Comparison of ENCODE assay signal across 23 cellular contexts in the genomic region with DNA sequence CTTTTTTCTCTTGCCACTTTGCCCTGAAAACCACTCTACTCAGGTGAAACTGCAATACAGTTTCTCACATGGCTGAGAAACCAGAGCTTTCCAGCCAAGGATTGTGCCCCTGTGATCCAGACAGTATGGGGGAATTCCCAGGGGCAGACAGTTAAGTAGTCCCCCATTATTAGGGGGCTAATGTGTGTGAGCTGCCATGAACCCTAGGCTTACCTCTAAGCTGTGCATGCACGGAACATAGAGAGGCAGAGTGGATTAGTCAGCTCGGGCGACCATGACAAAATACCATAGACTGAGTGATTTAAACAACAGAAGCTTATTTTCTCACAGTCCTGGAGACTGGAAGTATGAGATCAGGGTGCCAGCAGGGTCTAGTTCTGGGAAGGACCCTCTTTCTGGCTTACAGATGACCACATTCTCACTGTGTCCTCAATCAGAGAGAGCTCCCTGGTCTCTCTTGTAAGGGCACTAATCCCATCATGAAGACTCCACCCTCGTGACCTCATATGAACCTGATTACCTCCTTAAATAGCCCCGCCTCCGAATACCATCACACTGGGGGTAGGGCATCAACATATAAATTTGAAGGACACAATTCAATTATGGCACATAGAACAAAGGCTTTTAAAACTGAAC.
"Had no signal": no experiment of that assay in that cellular context is flagged by ENCODE, and none has a peak within 500 bp of the region (broad histone marks: within the 10 kb centered on the region; RNA-seq: fewer than 3 reads in every experiment).

No MANE protein-coding gene starts in this region.

- DNase-seq: activated CD4-positive, alpha-beta T cell treated with anti-CD3 and anti-CD28 coated beads for 48 hours; activated CD4-positive, alpha-beta T cell treated with anti-CD3 and anti-CD28 coated beads, Interleukin-2, amount 50 U/mL, for 1 hour; activated CD4-positive, alpha-beta T cell treated with anti-CD3 and anti-CD28 coated beads, Interleukin-2, amount 50 U/mL, for 48 hours; activated CD8-positive, alpha-beta memory T cell treated with anti-CD3 and anti-CD28 coated beads for 24 hours; activated CD8-positive, alpha-beta T cell treated with anti-CD3 and anti-CD28 coated beads for 36 hours; activated effector memory CD4-positive, alpha-beta T cell treated with Interleukin-2 at 50 U/mL for 16 hours; activated gamma-delta T cell treated with Interleukin-2 at 50 U/mL for 16 hours; activated naive CD4-positive, alpha-beta T cell treated with anti-CD3 and anti-CD28 coated beads, Interleukin-2, amount 50 U/mL, for 16 hours; activated naive CD4-positive, alpha-beta T cell treated with Interleukin-2 at 50 U/mL for 16 hours; activated T-cell treated with anti-CD3 and anti-CD28 coated beads, Interleukin-2, amount 50 U/mL, for 4 hours; amniotic stem cell; anterior cingulate cortex; brain microvascular endothelial cell; effector memory CD4-positive, alpha-beta T cell; endodermal cell; foreskin fibroblast; gastrocnemius medialis; glutamatergic neuron; T-helper 1 cell; T-helper 17 cell; T1000 had no signal

- ATAC-seq: activated CD8-positive, alpha-beta T cell treated with anti-CD3 and anti-CD28 coated beads for 36 hours; activated T-cell treated with anti-CD3 and anti-CD28 coated beads, Interleukin-2, amount 50 U/mL, for 4 hours; activated T-helper 17 cell treated with anti-CD3 and anti-CD28 coated beads, Interleukin-2, amount 50 U/mL, for 72 hours; esophagus mucosa; gastrocnemius medialis; T-helper 17 cell had no signal
